In genomic region chr12:94078736-94079509, GRCh38 we compare ENCODE assay signal across 1 cellular context.
TF ChIP-seq lines count a peak whose summit lies in the region.

No MANE protein-coding gene starts in this region.

TF ChIP-seq in K562, 482 proteins besides CTCF, POLR2A, EP300 and RAD21 (continued from another document):
- TF ChIP-seq TAL1 (IDR thresholded peaks at IDR 0.05) (peak; percentile 54), TCF3 (CRISPR knock-in tag; IDR thresholded peaks at IDR 0.05) (peak; percentile 42; the same call in 1 of the 2 replicates), CBFA2T3 (IDR thresholded peaks at IDR 0.05) (peak; percentile 67), TRIM24 (IDR thresholded peaks at IDR 0.05) (0 out of 4 replicates have a peak, but pooled peaks of 1 of the 2 experiments have one; percentile 22), CTBP1 (IDR thresholded peaks at IDR 0.05; ENCODE audit: borderline replicate concordance) (peak; percentile 35; the same call in 1 of the 2 replicates), NCOR1 (IDR thresholded peaks at IDR 0.05) (peak; percentile 41; the same call in 1 of the 2 replicates), YBX1 (IDR thresholded peaks at IDR 0.05) (no peak), TEAD4 (IDR thresholded peaks at IDR 0.05; ENCODE audit: low read length) (peak; percentile 46; the same call in 1 of the 2 replicates), TEAD4 (CRISPR knock-in tag; IDR thresholded peaks at IDR 0.05; ENCODE audit: borderline replicate concordance) (no peak), POLR2B (IDR thresholded peaks at IDR 0.05; ENCODE audit: low read depth, partially characterized antibody) (no peak), SMAD2 (IDR thresholded peaks at IDR 0.05; ENCODE audit: low read depth, low read length) (no peak), CBFA2T2 (conservative IDR thresholded peaks at IDR 0.05) (peak; percentile 41), CEBPZ (IDR thresholded peaks at IDR 0.05; ENCODE audit: borderline replicate concordance, low read depth, low read length) (no peak), ZFX (CRISPR knock-in tag; IDR thresholded peaks at IDR 0.05) (no peak), DPF2 (IDR thresholded peaks at IDR 0.05) (0 out of 2 replicates have a peak, but pooled peaks have one; percentile 29)
